Comparison of ENCODE assay signal across 8 cellular contexts in the genomic region with DNA sequence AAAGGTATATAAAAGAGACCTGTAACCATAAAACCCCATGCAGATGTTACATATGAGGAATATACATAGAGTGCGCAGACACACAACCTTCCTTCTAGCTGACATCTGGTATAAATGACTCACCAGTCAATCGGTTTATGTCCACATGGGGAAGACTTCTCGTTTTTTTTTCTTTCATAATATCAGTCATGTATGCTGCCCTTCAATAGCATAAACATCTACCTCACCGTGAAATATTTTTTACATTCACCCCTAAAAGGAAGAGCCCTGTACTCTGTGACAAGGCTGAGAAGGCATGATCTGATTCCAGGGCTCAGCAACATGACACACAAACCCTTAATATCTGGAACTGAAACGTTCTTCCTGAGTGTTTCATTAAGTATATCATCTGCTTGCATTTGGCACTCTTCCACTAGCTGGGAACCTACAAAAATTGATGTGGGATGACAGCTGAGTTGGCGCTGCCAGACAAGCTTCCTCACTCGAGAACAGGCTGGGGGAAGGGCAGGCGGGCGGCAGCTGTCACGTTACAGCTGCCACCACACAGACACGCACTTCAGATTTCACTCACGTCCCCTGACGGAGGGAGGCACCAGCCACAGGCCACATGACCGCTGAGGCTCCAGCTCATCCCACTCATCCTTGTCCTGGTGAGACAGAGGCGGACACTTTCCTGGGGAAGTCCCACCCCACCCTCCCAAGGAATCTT.
DNase-seq lines count a peak whose midpoint lies in the region; ATAC-seq and TF ChIP-seq lines count a peak whose summit lies in the region.

No MANE protein-coding gene starts in this region.

- no peaks in the 10 kb centered on the region for H3K9me3 Mint-ChIP-seq in activated T-cell treated with anti-CD3 and anti-CD28 coated beads, Interleukin-2, amount 50 U/mL, for 24 hours
- H3K9me3 Mint-ChIP-seq in activated B cell treated with CpG ODN at 0.5 μM for 24 hours: no peaks in the 10 kb centered on the region

- ATAC-seq in HG02763 (IDR thresholded peaks at IDR 0.05; ENCODE audit: unreplicated experiment) (peak; percentile 65), activated B cell treated with CpG ODN at 0.5 μM for 24 hours (ENCODE audit: low read depth) (peak; percentile 75), psoas muscle (peak; percentile 97 to 99 (median 98))

- intact Hi-C loops in activated B cell treated with CpG ODN at 0.5 μM for 24 hours (cut with micrococcal nuclease) (no loop called here), psoas muscle (cut with DNase I) (no loop called here)

- H3K4me1 Mint-ChIP-seq in activated T-cell treated with anti-CD3 and anti-CD28 coated beads, Interleukin-2, amount 50 U/mL, for 24 hours (ENCODE audit: low read depth): peaks cover 20% of the 10 kb centered on the region
- peaks cover 8% of the 10 kb centered on the region for H3K4me1 Mint-ChIP-seq in activated B cell treated with CpG ODN at 0.5 μM for 24 hours

- H3K36me3 Mint-ChIP-seq in activated T-cell treated with anti-CD3 and anti-CD28 coated beads, Interleukin-2, amount 50 U/mL, for 24 hours (ENCODE audit: low read depth): no peaks in the 10 kb centered on the region
- H3K36me3 Mint-ChIP-seq in activated B cell treated with CpG ODN at 0.5 μM for 24 hours (ENCODE audit: low read depth): no peaks in the 10 kb centered on the region

- CTCF ChIA-PET in activated B cell treated with CpG ODN at 0.5 μM for 24 hours (lab: Charles Lee): no interaction called here

- H3K4me3 Mint-ChIP-seq in activated T-cell treated with anti-CD3 and anti-CD28 coated beads, Interleukin-2, amount 50 U/mL, for 24 hours: peak overlapping the region; percentile 45
- H3K4me3 Mint-ChIP-seq in activated B cell treated with CpG ODN at 0.5 μM for 24 hours: peak overlapping the region; percentile 9

- DNase-seq in activated T-cell treated with anti-CD3 and anti-CD28 coated beads, Interleukin-2, amount 50 U/mL, for 24 hours: peak; percentile 40
- DNase-seq in activated T-cell treated with anti-CD3 and anti-CD28 coated beads for 4 hours (no peak), NCI-H1694 treated with DMSO at 0.1 percent for 48 hours (lab: John Stamatoyannopoulos, UW) (peak; percentile 99), activated B cell treated with CpG ODN at 0.5 μM for 24 hours (no peak), globus pallidus (ENCODE audit: low spot score) (peak; percentile 99), psoas muscle (peak; percentile 86 to 93), HT-29 (ENCODE audit: low spot score) (no peak)

- peaks cover 26% of the 10 kb centered on the region for H3K4me1 ChIP-seq in psoas muscle

- H3K27ac ChIP-seq in psoas muscle: peak overlapping the region; percentile 73

- POLR2A ChIA-PET in activated B cell treated with CpG ODN at 0.5 μM for 24 hours (lab: Charles Lee): no interaction called here

- WGBS in psoas muscle, 3 donors: 13 to 23% (median 15%) methylated on average over 15 of the region's 15 CpGs

- peak overlapping the region; percentile 88 for H3K27ac Mint-ChIP-seq in activated T-cell treated with anti-CD3 and anti-CD28 coated beads, Interleukin-2, amount 50 U/mL, for 24 hours
- H3K27ac Mint-ChIP-seq in activated B cell treated with CpG ODN at 0.5 μM for 24 hours: peak overlapping the region; percentile 27

- H3K9me3 ChIP-seq in psoas muscle: no peaks in the 10 kb centered on the region

- peaks cover 5% of the 10 kb centered on the region for H3K27me3 Mint-ChIP-seq in activated T-cell treated with anti-CD3 and anti-CD28 coated beads, Interleukin-2, amount 50 U/mL, for 24 hours
- peaks cover 5% of the 10 kb centered on the region for H3K27me3 Mint-ChIP-seq in activated B cell treated with CpG ODN at 0.5 μM for 24 hours

- peak overlapping the region; percentile 29 for H3K4me3 ChIP-seq in psoas muscle

- TF ChIP-seq CTCF in activated B cell treated with CpG ODN at 0.5 μM for 24 hours (IDR thresholded peaks at IDR 0.05): no peak
- no peak for TF ChIP-seq CTCF in psoas muscle (IDR thresholded peaks at IDR 0.05)

- no peaks in the 10 kb centered on the region for H3K36me3 ChIP-seq in psoas muscle (ENCODE audit: insufficient read depth in 1 of 2, low read depth in 1 of 2)

- H3K27me3 ChIP-seq in psoas muscle (ENCODE audit: insufficient read depth in 3 of 3, low read length in 2 of 3): no peaks in the 10 kb centered on the region

Comparison
In these comparisons a context has a peak if more than half of its experiments do, and no peak if none do; other contexts are left out.
1. DNase-seq: peak in activated T-cell treated with anti-CD3 and anti-CD28 coated beads, Interleukin-2, amount 50 U/mL, for 24 hours (single experiment), NCI-H1694 treated with DMSO at 0.1 percent for 48 hours (single experiment), globus pallidus (single experiment) and psoas muscle (2 of 2); none in activated T-cell treated with anti-CD3 and anti-CD28 coated beads for 4 hours (single experiment), activated B cell treated with CpG ODN at 0.5 μM for 24 hours (single experiment) and HT-29 (single experiment).
2. Peak in every context shown above with its lines, with median percentiles within 50 percentile points of each other: ATAC-seq.